In genomic region chr1:5980314-5981008, GRCh38 we compare ENCODE assay signal across 8 cellular contexts. TPM values are rescaled to one million over a fixed set of nuclear protein-coding genes. Genes with fewer than 3 reads are reported as not detected.
DNase-seq lines count a peak whose midpoint lies in the region; ATAC-seq, FAIRE-seq and TF ChIP-seq lines count a peak whose summit lies in the region.

No MANE protein-coding gene starts in this region.

- H3K4me3 Mint-ChIP-seq in nephron progenitor cell (peak overlapping the region; percentile 36), Calu3 (ENCODE audit: low read depth, unreplicated experiment) (no peak overlapping the region)

- peak overlapping the region; percentile 8 for H4K5ac ChIP-seq in H1 (ENCODE audit: insufficient read length, low read depth, low read length)

- no peaks in the 10 kb centered on the region for H3K79me1 ChIP-seq in H1 (ENCODE audit: low read depth, low read length)

- peak overlapping the region; percentile 92 for H3K27ac Mint-ChIP-seq in nephron progenitor cell
- no peak overlapping the region for H3K27ac Mint-ChIP-seq in Calu3 (ENCODE audit: unreplicated experiment)

- H2BK15ac ChIP-seq in H1 (ENCODE audit: low read length) = peak overlapping the region; percentile 88

- peak in 1 of 2 experiments; percentile 73; a peak in 2 of 3 replicates for TF ChIP-seq POLR2A in H1 (IDR thresholded peaks at IDR 0.05; ENCODE audit: control extremely low read depth in 1 of 2, low read depth in 2 of 2, low read length in 2 of 2)

- H3K27me3 ChIP-seq in DND-41 (ENCODE audit: insufficient read depth, low read length, poor library complexity) (no peaks in the 10 kb centered on the region), H1 (replicated peaks in 1 of 4; ENCODE audit: control insufficient read depth in 3 of 4, extremely low read depth in 1 of 4, insufficient read depth in 3 of 4, low read length in 3 of 4) (no peaks in the 10 kb centered on the region)

- H3K4me3 ChIP-seq in DND-41 (ENCODE audit: low read depth in 1 of 2, low read length in 2 of 2) (no peak overlapping the region), H1 (ENCODE audit: extremely low read depth in 1 of 4, insufficient read depth in 2 of 4, low read depth in 3 of 4, low read length in 4 of 4) (peak overlapping the region in 1 of 4 experiments; percentile 45; a peak in 3 of 8 replicates)

- DNase-seq in DND-41 = peak; percentile 29
- DNase-seq in NCI-H2227 treated with DMSO at 0.1 percent for 48 hours (lab: John Stamatoyannopoulos, UW) = peak; percentile 71
- DNase-seq in H1 (ENCODE audit: low read depth in 1 of 2, low spot score in 2 of 2) = peak; percentile 66 to 87
- DNase-seq in nephron progenitor cell = peak; percentile 70
- DNase-seq in activated naive CD4-positive, alpha-beta T cell (lab: John Stamatoyannopoulos, UW) = no peak
- DNase-seq in 8988T = no peak
- DNase-seq in Calu3 = no peak

- ATAC-seq in DND-41 (ENCODE audit: insufficient read depth, low read depth) (no peak), HG02571 (IDR thresholded peaks at IDR 0.05; ENCODE audit: unreplicated experiment) (no peak)

- peak overlapping the region; percentile 84; the same call in 1 of the 2 replicates for H2BK5ac ChIP-seq in H1 (ENCODE audit: low read depth, low read length)

- H3K4me2 ChIP-seq in DND-41 (ENCODE audit: insufficient read depth, low read length) (no peak overlapping the region), H1 (ENCODE audit: insufficient read depth in 1 of 2, low read depth in 2 of 2, low read length in 2 of 2) (peak overlapping the region; percentile 51 to 67)

- no peak overlapping the region for H2AK5ac ChIP-seq in H1 (ENCODE audit: low read depth, low read length)

- H3K18ac ChIP-seq in H1 (ENCODE audit: extremely low read depth, low read length) = peak overlapping the region; percentile 81

- no peak for TF ChIP-seq CTCF in DND-41 (IDR thresholded peaks at IDR 0.05; ENCODE audit: borderline replicate concordance, extremely low read depth, low read length, poor library complexity, severe bottlenecking)
- TF ChIP-seq CTCF in H1 (IDR thresholded peaks at IDR 0.05; ENCODE audit: control extremely low read depth in 1 of 3, insufficient read depth in 1 of 3, low read depth in 1 of 3, low read length in 3 of 3) = peak; percentile 50 to 65 (median 53)
- TF ChIP-seq CTCF in nephron progenitor cell (IDR thresholded peaks at IDR 0.05) = peak; percentile 37
- no peak for TF ChIP-seq CTCF in Calu3 (IDR thresholded peaks at IDR 0.05; ENCODE audit: unreplicated experiment)

- H3K9ac ChIP-seq in DND-41 (ENCODE audit: low read depth, low read length) = no peak overlapping the region
- H3K9ac ChIP-seq in H1 (replicated peaks in 1 of 4; ENCODE audit: extremely low read depth in 1 of 4, low read depth in 3 of 4, low read length in 3 of 4) = peak overlapping the region in 1 of 4 experiments; percentile 19; a peak in 3 of 7 replicates

- no peak overlapping the region for H3K23ac ChIP-seq in H1 (ENCODE audit: insufficient read length)

- H3K56ac ChIP-seq in H1 (replicated peaks; ENCODE audit: insufficient read length, low read depth, low read length) = peak overlapping the region; percentile 32

- H3K79me2 ChIP-seq in DND-41 (ENCODE audit: insufficient read depth, low read length) = no peaks in the 10 kb centered on the region
- H3K79me2 ChIP-seq in H1 (ENCODE audit: control insufficient read depth in 1 of 2, insufficient read depth in 2 of 2, low read length in 2 of 2) = no peaks in the 10 kb centered on the region

- TF ChIP-seq EP300 in H1 (IDR thresholded peaks at IDR 0.05; ENCODE audit: borderline replicate concordance in 1 of 2, low read depth in 2 of 2, low read length in 2 of 2) = no peak

- CTCF ChIA-PET in H1 (lab: Charles Lee; ENCODE audit: partially characterized antibody) (interaction anchor here (0.6 to 2.3 kb wide), 12 partner anchors 9 to 458 kb away, joined by 3 to 13 read pairs (median 4); partner anchors contain the start of gene NPHP4), Calu3 (lab: Charles Lee) (no interaction called here)

- peaks cover 26% of the 10 kb centered on the region for H3K36me3 Mint-ChIP-seq in nephron progenitor cell (ENCODE audit: low read depth)
- peaks cover 5% of the 10 kb centered on the region for H3K36me3 Mint-ChIP-seq in Calu3 (ENCODE audit: insufficient read depth, unreplicated experiment)

- H3K36me3 ChIP-seq in DND-41 (ENCODE audit: insufficient read depth, low read length) (peaks cover 48% of the 10 kb centered on the region), H1 (ENCODE audit: control insufficient read depth in 2 of 4, insufficient read depth in 4 of 4, low read length in 3 of 4) (no peaks in the 10 kb centered on the region)

- peak overlapping the region; percentile 66; the same call in 1 of the 2 replicates for H2BK20ac ChIP-seq in H1 (ENCODE audit: low read length)

- peak overlapping the region; percentile 15 for H2BK120ac ChIP-seq in H1 (replicated peaks; ENCODE audit: low read depth, low read length)

- H3K4me1 ChIP-seq in DND-41 (ENCODE audit: insufficient read depth, low read length) = peaks cover 20% of the 10 kb centered on the region
- peaks cover 6 to 13% (median 9%) of the 10 kb centered on the region in 4 experiments for H3K4me1 ChIP-seq in H1 (replicated peaks in 1 of 4; ENCODE audit: control insufficient read depth in 3 of 4, insufficient read depth in 4 of 4, low read length in 3 of 4)

- peak in 1 of 2 experiments; percentile 24; a peak in 1 of 4 replicates for TF ChIP-seq RAD21 in H1 (IDR thresholded peaks at IDR 0.05 in 1 of 2, conservative IDR thresholded peaks at IDR 0.05 in 1 of 2; ENCODE audit: low read depth in 2 of 2, low read length in 2 of 2)

- 21% methylated on average over 20 of the region's 20 CpGs; no CpG with 5 or more reads in 1 of the 2 experiments for WGBS in H1 (ENCODE audit: extremely low coverage in 1 of 2, insufficient coverage in 1 of 2, insufficient read length in 1 of 2, insufficient replicate concordance in 2 of 2, low coverage in 1 of 2, low lambda C conversion rate in 2 of 2, missing lambda C conversion rate in 1 of 2), 2 experiments

- H3K14ac ChIP-seq in H1 (ENCODE audit: insufficient read length) = no peak overlapping the region

- H4K20me1 ChIP-seq in DND-41 (ENCODE audit: insufficient read depth, low read length) = peaks cover 7% of the 10 kb centered on the region
- H4K20me1 ChIP-seq in H1 (replicated peaks in 1 of 2; ENCODE audit: control insufficient read depth in 1 of 2, insufficient read depth in 2 of 2, low read length in 2 of 2) = peaks cover 0 to 1% of the 10 kb centered on the region in 2 experiments

- peaks cover 2% of the 10 kb centered on the region; the same call in 1 of the 2 replicates for H3K23me2 ChIP-seq in H1 (ENCODE audit: low read depth, low read length)

- intact Hi-C loops in Calu3 (cut with micrococcal nuclease; ENCODE audit: unreplicated experiment) = no loop called here

- H4K8ac ChIP-seq in H1 (ENCODE audit: extremely low read depth, insufficient read depth, low read length) = peak overlapping the region; percentile 62; the same call in 1 of the 2 replicates

- peak overlapping the region; percentile 88 for H2BK12ac ChIP-seq in H1 (ENCODE audit: low read depth, low read length)

- no peaks in the 10 kb centered on the region for H3K27me3 Mint-ChIP-seq in nephron progenitor cell (ENCODE audit: low read depth, poor library complexity)
- H3K27me3 Mint-ChIP-seq in Calu3 (ENCODE audit: unreplicated experiment) = no peaks in the 10 kb centered on the region

- peak overlapping the region; percentile 52 for H4K91ac ChIP-seq in H1 (replicated peaks; ENCODE audit: insufficient read length, low read length)

- H3K27ac ChIP-seq in DND-41 (ENCODE audit: low read length) = 0 out of 2 replicates have a peak overlapping the region, but pooled peaks have one; percentile 3
- H3K27ac ChIP-seq in H1 (ENCODE audit: low read depth, low read length) = no peak overlapping the region; the same call in 1 of the 2 replicates

- POLR2A ChIA-PET in H1 (lab: Charles Lee; ENCODE audit: partially characterized antibody) = interaction anchor here (1.2 to 2.5 kb wide), 2 partner anchors 11 to 13 kb away, joined by 4 to 12 read pairs; partner anchors contain the start of gene NPHP4

- H3K9me3 Mint-ChIP-seq in nephron progenitor cell = peaks cover 4% of the 10 kb centered on the region
- H3K9me3 Mint-ChIP-seq in Calu3 (ENCODE audit: low read depth, unreplicated experiment) = no peaks in the 10 kb centered on the region

- FAIRE-seq in H1 (lab: Jason Lieb, UNC) = no peak

- H3K4ac ChIP-seq in H1 (replicated peaks; ENCODE audit: insufficient read length, low read depth, low read length) = peak overlapping the region; percentile 80

- H3K9me3 ChIP-seq in DND-41 (ENCODE audit: insufficient read depth, low read length, severe bottlenecking) = no peaks in the 10 kb centered on the region
- no peaks in the 10 kb centered on the region; a peak in 1 of 4 replicates for H3K9me3 ChIP-seq in H1 (ENCODE audit: insufficient read depth in 2 of 2, low read depth in 1 of 2, low read length in 1 of 2)

- no TSS peak for BruUV-seq in Calu3 (replicated peaks; lab: Mats Ljungman, UMichigan)

- peaks cover 51% of the 10 kb centered on the region for H3K4me1 Mint-ChIP-seq in nephron progenitor cell
- H3K4me1 Mint-ChIP-seq in Calu3 (ENCODE audit: low read depth, unreplicated experiment) = no peaks in the 10 kb centered on the region

- H2AFZ ChIP-seq in DND-41 (ENCODE audit: low read depth, low read length) = no peak overlapping the region
- H2AFZ ChIP-seq in H1 (ENCODE audit: low read length) = peak overlapping the region; percentile 85

TF ChIP-seq in H1, 55 proteins besides CTCF, POLR2A, EP300 and RAD21 (continues in another document):
- TF ChIP-seq CREB1 (IDR thresholded peaks at IDR 0.05) (peak; percentile 27; the same call in 1 of the 2 replicates), RBBP5 (IDR thresholded peaks at IDR 0.05; ENCODE audit: borderline replicate concordance, low read depth, low read length) (no peak), SP1 (IDR thresholded peaks at IDR 0.05; ENCODE audit: low read depth, low read length) (peak; percentile 32; the same call in 1 of the 2 replicates)

RNA-seq across cellular contexts. Expression of gene NPHP4, which starts 11.8 kb away (rescaled TPM):
- total RNA-seq in H1 (2021; fragmentation: NEBNext Ultra II Directional; extraction: Animal tissue kit (Norgen Biotek cat#: 25700)) = 13.6 and 14.0 TPM in 2 replicates
- polyA plus RNA-seq in H1 (2011; rRNA removed) = 5.8 and 10.3 TPM in 2 replicates
- polyA plus RNA-seq in H1 (2011; cell fraction: cytosol; rRNA removed) = 7.2 TPM
- polyA plus RNA-seq in H1 (2011; cell fraction: nucleus; rRNA removed) = 37.6 TPM
- polyA plus RNA-seq in H1 (2012, experiment 1 of 2) = 8.5 to 11.5 TPM (median 11.0 TPM) in 4 replicates
- polyA plus RNA-seq in H1 (2012, experiment 2 of 2) = 5.8 TPM
- polyA plus RNA-seq in H1 (2013, experiment 1 of 2) = 4.3 TPM
- 3.9 TPM for polyA plus RNA-seq in H1 (2013, experiment 2 of 2)
- 8.3 and 8.4 TPM in 2 replicates for polyA minus RNA-seq in H1 (2011; rRNA and poly(A)+ RNA removed)
- 8.1 TPM for polyA minus RNA-seq in H1 (2011; cell fraction: cytosol; rRNA and poly(A)+ RNA removed)
- polyA minus RNA-seq in H1 (2011; cell fraction: nucleus; rRNA and poly(A)+ RNA removed) = 17.8 TPM
- total RNA-seq in Calu3 (2022) = 11.1 and 11.5 TPM in 2 replicates

Comparison
In these comparisons a context has a peak if more than half of its experiments do, and no peak if none do; other contexts are left out.
1. DNase-seq: peak in DND-41 (single experiment), NCI-H2227 treated with DMSO at 0.1 percent for 48 hours (single experiment), H1 (2 of 2) and nephron progenitor cell (single experiment); none in activated naive CD4-positive, alpha-beta T cell (0 of 4), 8988T (single experiment) and Calu3 (single experiment).
2. CTCF ChIP-seq: peak in H1 (3 of 3) and nephron progenitor cell (single experiment); none in DND-41 (single experiment) and Calu3 (single experiment).